Comparison of ENCODE assay signal across 9 cellular contexts in genomic region chr5:119340597-119341218, GRCh38. TPM values are rescaled to one million over a fixed set of nuclear protein-coding genes. Genes with fewer than 3 reads are reported as not detected.
DNase-seq lines count a peak whose midpoint lies in the region; ATAC-seq, FAIRE-seq and TF ChIP-seq lines count a peak whose summit lies in the region.
"Had no signal": no experiment of that assay in that cellular context is flagged by ENCODE, and none has a peak within 500 bp of the region (broad histone marks: within the 10 kb centered on the region; RNA-seq: fewer than 3 reads in every experiment).

No MANE protein-coding gene starts in this region.

- H3K9me2 ChIP-seq in MM.1S (replicated peaks; ENCODE audit: insufficient read depth, low read length), result no peaks in the 10 kb centered on the region

- H3K27ac Mint-ChIP-seq in H9, result no peak overlapping the region; a peak in 2 of 7 replicates

- H3K9me3 ChIP-seq in MM.1S (replicated peaks; ENCODE audit: insufficient read depth, low read length) (no peaks in the 10 kb centered on the region), H9 (ENCODE audit: control insufficient read depth, low read depth, low read length) (no peaks in the 10 kb centered on the region)

- peak overlapping the region; percentile 83 for H3K4me3 ChIP-seq in MM.1S (ENCODE audit: low read length)

- DNase-seq in GM12892 (ENCODE audit: insufficient read length) (no peak), MM.1S (peak; percentile 96), DMS53 (lab: John Stamatoyannopoulos, UW) (no peak), cerebellar nuclear complex (lab: John Stamatoyannopoulos, UW) (no peak), H9 (no peak), HPDE6-E6E7 (ENCODE audit: extremely low spot score) (no peak)
- peak; percentile 77 for DNase-seq in central memory CD4-positive, alpha-beta T cell
- DNase-seq: IMR-90 had no signal

- H3K27me3 Mint-ChIP-seq in H9 (ENCODE audit: low read depth), result no peaks in the 10 kb centered on the region

- no peak overlapping the region for H4K5ac ChIP-seq in H9 (ENCODE audit: insufficient read length, low read depth, low read length)

- peak; percentile 97 for FAIRE-seq in GM12892 (lab: Jason Lieb, UNC)

- H3K4ac ChIP-seq in H9 (ENCODE audit: low read depth, low read length), result no peak overlapping the region

- H3K18ac ChIP-seq in H9 (ENCODE audit: insufficient read length, low read depth, low read length), result no peak overlapping the region

- no peak overlapping the region for H3T11ph ChIP-seq in H9 (ENCODE audit: low read length)

- no peaks in the 10 kb centered on the region for H4K20me1 ChIP-seq in MM.1S (ENCODE audit: insufficient read depth, low read length)
- no peaks in the 10 kb centered on the region for H4K20me1 ChIP-seq in H9 (ENCODE audit: control insufficient read depth, insufficient read depth, insufficient read length)

- no peak overlapping the region for H4K8ac ChIP-seq in H9 (replicated peaks; ENCODE audit: insufficient read length, low read depth, low read length)

- H3K36me3 ChIP-seq in MM.1S (replicated peaks; ENCODE audit: insufficient read depth, low read length), result no peaks in the 10 kb centered on the region

- peak overlapping the region; percentile 94 for H3K4me2 ChIP-seq in MM.1S (ENCODE audit: low read depth, low read length)
- H3K4me2 ChIP-seq in H9 (ENCODE audit: insufficient read depth, insufficient read length, low read length), result no peak overlapping the region

- no peak overlapping the region for H2BK120ac ChIP-seq in H9 (ENCODE audit: low read depth, low read length, poor library complexity, severe bottlenecking)

- no peaks in the 10 kb centered on the region for H3K23me2 ChIP-seq in H9 (ENCODE audit: insufficient read length, low read depth, low read length, poor library complexity, severe bottlenecking)

- peaks cover 25 to 29% of the 10 kb centered on the region in 2 experiments for H3K4me1 Mint-ChIP-seq in H9

- no peak overlapping the region for H2BK5ac ChIP-seq in H9 (ENCODE audit: insufficient read length, low read length)

- H3K4me1 ChIP-seq in MM.1S (ENCODE audit: low read length), result peaks cover 78% of the 10 kb centered on the region
- 0 out of 2 replicates have a peak, but pooled peaks cover 3% of the 10 kb centered on the region for H3K4me1 ChIP-seq in H9 (ENCODE audit: insufficient read depth, low read length)

- no peak overlapping the region for H3K4me3 Mint-ChIP-seq in H9

- H4K91ac ChIP-seq in H9 (ENCODE audit: insufficient read length, low read depth, low read length), result no peak overlapping the region

- H3K9me3 Mint-ChIP-seq in H9, result no peaks in the 10 kb centered on the region

- no peak overlapping the region for H2BK20ac ChIP-seq in H9 (ENCODE audit: low read depth, low read length, poor library complexity, severe bottlenecking)

- H3K27ac ChIP-seq in MM.1S (ENCODE audit: low read length) (peak overlapping the region; percentile 95), H9 (ENCODE audit: insufficient read length, low read depth, low read length) (no peak overlapping the region)

- no peak overlapping the region for H2BK12ac ChIP-seq in H9 (ENCODE audit: insufficient read length, low read depth, low read length)

- no peak overlapping the region for H2AK5ac ChIP-seq in H9 (ENCODE audit: insufficient read length, low read length)

- TF ChIP-seq CTCF in MM.1S (IDR thresholded peaks at IDR 0.05; ENCODE audit: low read length) (peak; percentile 28), H9 (conservative IDR thresholded peaks at IDR 0.05) (no peak)

- H3K79me1 ChIP-seq in H9 (ENCODE audit: insufficient read depth, low read depth, low read length, poor library complexity, severe bottlenecking), result peaks cover 2% of the 10 kb centered on the region

- no CpG with 5 or more reads among the region's 11 CpGs for WGBS in H9 (ENCODE audit: extremely low coverage, insufficient read length, low lambda C conversion rate)

- no peak overlapping the region for H3K23ac ChIP-seq in H9 (ENCODE audit: insufficient read length, low read depth, low read length)

- H3F3A ChIP-seq in MM.1S (ENCODE audit: insufficient read depth, low read length), result peaks cover 69% of the 10 kb centered on the region

- H3K79me2 ChIP-seq in MM.1S (ENCODE audit: low read length), result peaks cover 98% of the 10 kb centered on the region
- H3K79me2 ChIP-seq in H9 (ENCODE audit: insufficient read depth, low read length), result no peaks in the 10 kb centered on the region

- H3K27me3 ChIP-seq in MM.1S (replicated peaks; ENCODE audit: insufficient read depth, low read length), result no peaks in the 10 kb centered on the region
- H3K27me3 ChIP-seq in H9 (ENCODE audit: insufficient read depth, low read length), result no peaks in the 10 kb centered on the region

- TF ChIP-seq POLR2A in GM12892 (IDR thresholded peaks at IDR 0.05; ENCODE audit: low read depth, low read length), result no peak; the same call in 1 of the 2 replicates

- H2BK15ac ChIP-seq in H9 (ENCODE audit: low read depth, low read length), result no peak overlapping the region

- H3K9ac ChIP-seq in MM.1S (ENCODE audit: low read length) (peak overlapping the region; percentile 64), H9 (ENCODE audit: extremely low read depth, insufficient read length, low read length) (no peak overlapping the region)

- peak; percentile 59 for ATAC-seq in GM21529 (IDR thresholded peaks at IDR 0.05; ENCODE audit: unreplicated experiment)

- H3K56ac ChIP-seq in H9 (ENCODE audit: insufficient read length, low read depth, low read length), result no peak overlapping the region

- H2AFZ ChIP-seq in MM.1S (ENCODE audit: low read length) (no peak overlapping the region), H9 (ENCODE audit: low read length) (no peak overlapping the region)

- H3K14ac ChIP-seq in H9 (ENCODE audit: insufficient read depth, low read length), result no peak overlapping the region

- H3K36me3 Mint-ChIP-seq in H9 (ENCODE audit: insufficient read depth in 1 of 3, low read depth in 3 of 3), result 0 out of 7 replicates have a peak, but pooled peaks cover 0 to 2% (median 0%) of the 10 kb centered on the region in 3 experiments

RNA-seq across cellular contexts. Expression of gene TNFAIP8, which starts 15.1 kb away (rescaled TPM):
- polyA plus RNA-seq in GM12892 (2012; ENCODE audit: missing spikeins), result 104 TPM
- 7.3 and 8.1 TPM in 2 replicates for total RNA-seq in H9 (2021)

Comparison
In these comparisons a context has a peak if more than half of its experiments do, and no peak if none do; other contexts are left out.
1. DNase-seq: peak in MM.1S (single experiment) and central memory CD4-positive, alpha-beta T cell (single experiment); none in GM12892 (single experiment), DMS53 (single experiment), cerebellar nuclear complex (0 of 2), H9 (single experiment) and HPDE6-E6E7 (single experiment).